In genomic region chr14:74111395-74112216, GRCh38 we compare ENCODE assay signal across 8 cellular contexts. TPM values are rescaled to one million over a fixed set of nuclear protein-coding genes. Genes with fewer than 3 reads are reported as not detected.
DNase-seq lines count a peak whose midpoint lies in the region; ATAC-seq and TF ChIP-seq lines count a peak whose summit lies in the region.
"Not testable (repeated sequence)": the region's sequence is repeated elsewhere in the genome, so short reads cannot be mapped to it uniquely, and the experiment has no call there.

No MANE protein-coding gene starts in this region.

- not testable (repeated sequence) for TF ChIP-seq POLR2A in spleen (IDR thresholded peaks at IDR 0.05)

- not testable (repeated sequence) for H3K27ac Mint-ChIP-seq in CD4-positive, CD25-positive, alpha-beta regulatory T cell

- not testable (repeated sequence) for H3K4me1 ChIP-seq in CD4-positive, CD25-positive, alpha-beta regulatory T cell (ENCODE audit: control insufficient read depth, insufficient read depth, low read length, poor library complexity, severe bottlenecking); OCI-LY3 (ENCODE audit: low read length); adipocyte (ENCODE audit: control insufficient read depth, insufficient read depth, low read length); lower lobe of right lung; spleen

- H3K36me3 Mint-ChIP-seq in CD4-positive, CD25-positive, alpha-beta regulatory T cell: peaks cover 30% of the 10 kb centered on the region

- H3K27me3 ChIP-seq in CD4-positive, CD25-positive, alpha-beta regulatory T cell (ENCODE audit: control insufficient read depth, insufficient read depth, low read length); OCI-LY3 (ENCODE audit: low read depth, low read length); adipocyte (replicated peaks; ENCODE audit: control insufficient read depth, insufficient read depth, low read length); lower lobe of right lung (ENCODE audit: low read depth); spleen (replicated peaks in 1 of 7): not testable (repeated sequence)

- H3K4me3 Mint-ChIP-seq in CD4-positive, CD25-positive, alpha-beta regulatory T cell: not testable (repeated sequence)

- not testable (repeated sequence) for H3K36me3 ChIP-seq in CD4-positive, CD25-positive, alpha-beta regulatory T cell (ENCODE audit: control insufficient read depth, insufficient read depth, low read length); OCI-LY3 (replicated peaks; ENCODE audit: low read depth, low read length); adipocyte (ENCODE audit: control insufficient read depth, insufficient read depth, low read length, severe bottlenecking)
- H3K36me3 ChIP-seq in lower lobe of right lung: peaks cover 27% of the 10 kb centered on the region
- H3K36me3 ChIP-seq in spleen: peaks cover 0 to 77% (median 10%) of the 10 kb centered on the region in 6 donors

- not testable (repeated sequence) for H3K4me2 ChIP-seq in OCI-LY3 (ENCODE audit: low read length)

- H3K9ac ChIP-seq in OCI-LY3 (ENCODE audit: low read length); adipocyte (ENCODE audit: low read length): not testable (repeated sequence)

- not testable (repeated sequence) for H3K4me3 ChIP-seq in CD4-positive, CD25-positive, alpha-beta regulatory T cell (ENCODE audit: low read depth, low read length); OCI-LY3 (ENCODE audit: low read length); adipocyte (ENCODE audit: low read length); fibroblast of pulmonary artery (replicated peaks; ENCODE audit: low read depth, low read length); lower lobe of right lung; spleen

- intact Hi-C loops in lower lobe of right lung (cut with DNase I): loop anchor here (10.0 kb wide), 1 partner anchor 143 kb away; no protein-coding TSS in a partner anchor
- intact Hi-C loops in spleen (cut with DNase I; ENCODE audit: low total_unique reads): loop anchor here (2.0 kb wide), 1 partner anchor 139 kb away; no protein-coding TSS in a partner anchor

- peak in 1 of 2 donors; percentile 53 for ATAC-seq in CD4-positive, CD25-positive, alpha-beta regulatory T cell (ENCODE audit: low read depth in 2 of 2)
- peak; percentile 72 to 85 for ATAC-seq in lower lobe of right lung

- not testable (repeated sequence) for H3K27me3 Mint-ChIP-seq in CD4-positive, CD25-positive, alpha-beta regulatory T cell

- H3K9me3 ChIP-seq in CD4-positive, CD25-positive, alpha-beta regulatory T cell (ENCODE audit: control insufficient read depth in 2 of 2, low read length in 2 of 2); OCI-LY3 (ENCODE audit: insufficient read depth, low read length); adipocyte (ENCODE audit: control insufficient read depth, low read length); lower lobe of right lung; spleen: not testable (repeated sequence)

- H3K27ac ChIP-seq in CD4-positive, CD25-positive, alpha-beta regulatory T cell (ENCODE audit: insufficient read depth, low read length, poor library complexity, severe bottlenecking); OCI-LY3 (ENCODE audit: low read length); lower lobe of right lung; spleen: not testable (repeated sequence)

- not testable (repeated sequence) for H2AFZ ChIP-seq in OCI-LY3 (ENCODE audit: low read depth, low read length)

- not testable (repeated sequence) for H3K4me1 Mint-ChIP-seq in CD4-positive, CD25-positive, alpha-beta regulatory T cell

- WGBS in spleen, 5 donors: 92 to 96% (median 94%) methylated on average over 12 to 13 of the region's 13 CpGs

- H3K79me2 ChIP-seq in OCI-LY3 (ENCODE audit: low read length): not testable (repeated sequence)

- H4K20me1 ChIP-seq in OCI-LY3 (ENCODE audit: insufficient read depth, low read length): not testable (repeated sequence)

- TF ChIP-seq CTCF in OCI-LY3 (IDR thresholded peaks at IDR 0.05; ENCODE audit: low read depth, low read length): peak; percentile 66
- peak; percentile 62 for TF ChIP-seq CTCF in fibroblast of pulmonary artery (IDR thresholded peaks at IDR 0.05; ENCODE audit: low read length, missing control alignments)
- peak; percentile 54 for TF ChIP-seq CTCF in lower lobe of right lung (IDR thresholded peaks at IDR 0.05)
- TF ChIP-seq CTCF in spleen (IDR thresholded peaks at IDR 0.05 in 8 of 11, conservative IDR thresholded peaks at IDR 0.05 in 3 of 11): peak in 10 of 11 experiments; percentile 5 to 62 (median 45)

- DNase-seq in CD4-positive, CD25-positive, alpha-beta regulatory T cell: peak in 2 of 3 donors; percentile 46 to 78
- peak; percentile 10 for DNase-seq in GM19240 (ENCODE audit: insufficient read length, low spot score)
- DNase-seq in NCI-H1105 treated with DMSO at 0.1 percent for 48 hours (lab: John Stamatoyannopoulos, UW): peak; percentile 76
- DNase-seq in adipocyte (ENCODE audit: low read depth): peak; percentile 84
- DNase-seq in fibroblast of pulmonary artery (ENCODE audit: low read depth): peak; percentile 81
- DNase-seq in lower lobe of right lung: not testable (repeated sequence)
- DNase-seq in spleen: peak; percentile 18

- H3K9me3 Mint-ChIP-seq in CD4-positive, CD25-positive, alpha-beta regulatory T cell: not testable (repeated sequence)

RNA-seq across cellular contexts. Expression of gene LIN52, which starts 26.9 kb away (rescaled TPM):
- total RNA-seq in CD4-positive, CD25-positive, alpha-beta regulatory T cell: 11.1 TPM
- polyA plus RNA-seq in CD4-positive, CD25-positive, alpha-beta regulatory T cell: 10 to 100 TPM; 12.5 to 14.9 (median 14.4) TPM
- total RNA-seq in lower lobe of right lung: 7.9 TPM
- 10 to 100 TPM in 3 of 7 donors, 1 to 10 TPM in 4; 6.4 to 11.3 (median 9.7) TPM for total RNA-seq in spleen
- polyA plus RNA-seq in spleen: 1 to 10 TPM; 4.0 to 7.0 (median 4.9) TPM

RNA-seq across cellular contexts. Expression of gene ALDH6A1, which starts 27.4 kb away (rescaled TPM):
- total RNA-seq in CD4-positive, CD25-positive, alpha-beta regulatory T cell: 8.5 TPM
- polyA plus RNA-seq in CD4-positive, CD25-positive, alpha-beta regulatory T cell: 10 to 100 TPM; 22.0 to 31.1 (median 23.2) TPM
- total RNA-seq in lower lobe of right lung (45.5 TPM), spleen (10 to 100 TPM; 10.7 to 20.2 (median 12.2) TPM)
- 1 to 10 TPM; 2.3 to 4.3 (median 3.2) TPM for polyA plus RNA-seq in spleen
